ENCODE assay signal across 11 cellular contexts in genomic region chr2:39244241-39244862, GRCh38. TPM values are rescaled to one million over a fixed set of nuclear protein-coding genes. Genes with fewer than 3 reads are reported as not detected.
A peak's percentile ranks its signal among the peaks of the same experiment; 100 is the strongest.
DNase-seq lines count a peak whose midpoint lies in the region; ATAC-seq and TF ChIP-seq lines count a peak whose summit lies in the region.
"Not testable (repeated sequence)": the region's sequence is repeated elsewhere in the genome, so short reads cannot be mapped to it uniquely, and the experiment has no call there.
"Had no signal": no experiment of that assay in that cellular context is flagged by ENCODE, and none has a peak within 500 bp of the region (broad histone marks: within the 10 kb centered on the region; RNA-seq: fewer than 3 reads in every experiment).

No MANE protein-coding gene starts in this region.

- H3K27me3 Mint-ChIP-seq in CD4-positive, CD25-positive, alpha-beta regulatory T cell; HFFc6 (ENCODE audit: insufficient read depth); activated CD4-positive, alpha-beta memory T cell treated with anti-CD3 and anti-CD28 coated beads, Interleukin-2, amount 10 ng/mL, durations not matched to agents 7 days and 5 days; activated naive CD4-positive, alpha-beta T cell treated with anti-CD3 and anti-CD28 coated beads, Interleukin-2, amount 50 U/mL, for 24 hours; memory B cell; stimulated activated naive CD8-positive, alpha-beta T cell treated with anti-CD3 and anti-CD28 coated beads, Interleukin-15, amount 100 ng/mL, for 72 hours: not testable (repeated sequence)

- H3K4me1 ChIP-seq in CD4-positive, CD25-positive, alpha-beta regulatory T cell (ENCODE audit: control insufficient read depth, insufficient read depth, low read length, poor library complexity, severe bottlenecking) = peaks cover 19% of the 10 kb centered on the region
- H3K4me1 ChIP-seq in SK-N-SH (ENCODE audit: control insufficient read depth in 1 of 2, insufficient read depth in 2 of 2, low read depth in 1 of 2, low read length in 1 of 2) = not testable (repeated sequence)

- H3K9me2 ChIP-seq in SK-N-SH = not testable (repeated sequence)

- not testable (repeated sequence) for H3K36me3 Mint-ChIP-seq in CD4-positive, CD25-positive, alpha-beta regulatory T cell; activated CD4-positive, alpha-beta memory T cell treated with anti-CD3 and anti-CD28 coated beads, Interleukin-2, amount 10 ng/mL, durations not matched to agents 7 days and 5 days (ENCODE audit: low read depth); activated naive CD4-positive, alpha-beta T cell treated with anti-CD3 and anti-CD28 coated beads, Interleukin-2, amount 50 U/mL, for 24 hours; memory B cell
- peaks cover 11% of the 10 kb centered on the region; the same call in 1 of the 2 replicates for H3K36me3 Mint-ChIP-seq in HFFc6 (ENCODE audit: low read depth)

- peaks cover 11 to 39% (median 25%) of the 10 kb centered on the region in 4 donors for H3K4me1 Mint-ChIP-seq in CD4-positive, CD25-positive, alpha-beta regulatory T cell
- not testable (repeated sequence) for H3K4me1 Mint-ChIP-seq in HFFc6 (ENCODE audit: low read depth)
- peaks cover 23% of the 10 kb centered on the region for H3K4me1 Mint-ChIP-seq in activated CD4-positive, alpha-beta memory T cell treated with anti-CD3 and anti-CD28 coated beads, Interleukin-2, amount 10 ng/mL, durations not matched to agents 7 days and 5 days
- H3K4me1 Mint-ChIP-seq in activated naive CD4-positive, alpha-beta T cell treated with anti-CD3 and anti-CD28 coated beads, Interleukin-2, amount 50 U/mL, for 24 hours = peaks cover 19% of the 10 kb centered on the region
- H3K4me1 Mint-ChIP-seq in memory B cell = peaks cover 15% of the 10 kb centered on the region
- peaks cover 20% of the 10 kb centered on the region for H3K4me1 Mint-ChIP-seq in stimulated activated naive CD8-positive, alpha-beta T cell treated with anti-CD3 and anti-CD28 coated beads, Interleukin-15, amount 100 ng/mL, for 72 hours

- H3K27ac ChIP-seq in CD4-positive, CD25-positive, alpha-beta regulatory T cell (ENCODE audit: insufficient read depth, low read length, poor library complexity, severe bottlenecking) = peak overlapping the region; percentile 55
- H3K27ac ChIP-seq in SK-N-SH (ENCODE audit: low read depth in 2 of 2, low read length in 1 of 2) = peak overlapping the region in 1 of 2 experiments; percentile 56; a peak in 2 of 4 replicates
- not testable (repeated sequence) for H3K27ac ChIP-seq in coronary artery

- CTCF ChIA-PET in SK-N-SH (lab: Yijun Ruan, JAX) = interaction anchor here (0.6 to 3.9 kb wide), 6 partner anchors 9 to 297 kb away, joined by 3 to 18 read pairs (median 4); no protein-coding TSS in a partner anchor
- CTCF ChIA-PET in activated CD4-positive, alpha-beta memory T cell treated with anti-CD3 and anti-CD28 coated beads, Interleukin-2, amount 10 ng/mL, durations not matched to agents 7 days and 5 days (lab: Charles Lee) = interaction anchor here (0.9 to 2.6 kb wide), 7 partner anchors 9 to 297 kb away, joined by 3 to 16 read pairs (median 4); no protein-coding TSS in a partner anchor

- H2AFZ ChIP-seq in SK-N-SH (ENCODE audit: low read depth) = peak overlapping the region; percentile 95

- not testable (repeated sequence) for H3K27me3 ChIP-seq in CD4-positive, CD25-positive, alpha-beta regulatory T cell (ENCODE audit: control insufficient read depth, insufficient read depth, low read length); SK-N-SH (ENCODE audit: insufficient read depth)

- TF ChIP-seq RAD21 in SK-N-SH (IDR thresholded peaks at IDR 0.05; ENCODE audit: low read length) = not testable (repeated sequence)

- POLR2A ChIA-PET in SK-N-SH (lab: Yijun Ruan, JAX) = interaction anchor here (0.7 to 1.7 kb wide), 3 partner anchors 27 to 124 kb away, joined by 3 to 6 read pairs (median 5); partner anchors contain the start of gene SOS1
- POLR2A ChIA-PET in activated CD4-positive, alpha-beta memory T cell treated with anti-CD3 and anti-CD28 coated beads, Interleukin-2, amount 10 ng/mL, durations not matched to agents 7 days and 5 days (lab: Charles Lee) = interaction anchor here (1.2 to 2.4 kb wide), 3 partner anchors 12 to 124 kb away, joined by 3 to 12 read pairs (median 8); partner anchors contain the start of gene SOS1

- H3K27ac Mint-ChIP-seq in CD4-positive, CD25-positive, alpha-beta regulatory T cell = peak overlapping the region in 2 of 3 donors; percentile 86
- not testable (repeated sequence) for H3K27ac Mint-ChIP-seq in HFFc6; activated CD4-positive, alpha-beta memory T cell treated with anti-CD3 and anti-CD28 coated beads, Interleukin-2, amount 10 ng/mL, durations not matched to agents 7 days and 5 days
- peak overlapping the region; percentile 17 for H3K27ac Mint-ChIP-seq in activated naive CD4-positive, alpha-beta T cell treated with anti-CD3 and anti-CD28 coated beads, Interleukin-2, amount 50 U/mL, for 24 hours
- peak overlapping the region; percentile 62 for H3K27ac Mint-ChIP-seq in memory B cell
- peak overlapping the region in 1 of 2 donors; percentile 93 for H3K27ac Mint-ChIP-seq in stimulated activated naive CD8-positive, alpha-beta T cell treated with anti-CD3 and anti-CD28 coated beads, Interleukin-15, amount 100 ng/mL, for 72 hours

- not testable (repeated sequence) for ATAC-seq in CD4-positive, CD25-positive, alpha-beta regulatory T cell (ENCODE audit: low read depth in 2 of 2); memory B cell (ENCODE audit: low read depth); stimulated activated naive CD8-positive, alpha-beta T cell treated with anti-CD3 and anti-CD28 coated beads, Interleukin-15, amount 100 ng/mL, for 72 hours

- H3K4me3 ChIP-seq in CD4-positive, CD25-positive, alpha-beta regulatory T cell (ENCODE audit: low read depth, low read length) = not testable (repeated sequence)
- H3K4me3 ChIP-seq in SK-N-SH (ENCODE audit: low read depth in 2 of 2, low read length in 1 of 2) (peak overlapping the region; percentile 79 to 85), coronary artery (peak overlapping the region; percentile 66)

- not testable (repeated sequence) for H3K9me3 Mint-ChIP-seq in CD4-positive, CD25-positive, alpha-beta regulatory T cell; HFFc6; activated CD4-positive, alpha-beta memory T cell treated with anti-CD3 and anti-CD28 coated beads, Interleukin-2, amount 10 ng/mL, durations not matched to agents 7 days and 5 days; activated naive CD4-positive, alpha-beta T cell treated with anti-CD3 and anti-CD28 coated beads, Interleukin-2, amount 50 U/mL, for 24 hours; memory B cell; stimulated activated naive CD8-positive, alpha-beta T cell treated with anti-CD3 and anti-CD28 coated beads, Interleukin-15, amount 100 ng/mL, for 72 hours

- H4K20me1 ChIP-seq in SK-N-SH (ENCODE audit: insufficient read depth) = not testable (repeated sequence)

- 31% methylated on average over 20 of the region's 39 CpGs for WGBS in SK-N-SH (ENCODE audit: low lambda C conversion rate)

- H3K9ac ChIP-seq in SK-N-SH = peak overlapping the region; percentile 67

- not testable (repeated sequence) for TF ChIP-seq EP300 in SK-N-SH (IDR thresholded peaks at IDR 0.05; ENCODE audit: borderline replicate concordance in 1 of 2, low read depth in 1 of 2, low read length in 1 of 2)

- not testable (repeated sequence) for DNase-seq in CD4-positive, CD25-positive, alpha-beta regulatory T cell; HFFc6; SK-N-SH; activated CD4-positive, alpha-beta memory T cell treated with anti-CD3 and anti-CD28 coated beads, Interleukin-2, amount 10 ng/mL, durations not matched to agents 7 days and 5 days; coronary artery (ENCODE audit: low spot score); memory B cell (ENCODE audit: low spot score in 2 of 2); stimulated activated naive CD8-positive, alpha-beta T cell treated with anti-CD3 and anti-CD28 coated beads, Interleukin-15, amount 100 ng/mL, for 72 hours

- not testable (repeated sequence) for H3K9me3 ChIP-seq in CD4-positive, CD25-positive, alpha-beta regulatory T cell (ENCODE audit: control insufficient read depth in 2 of 2, low read length in 2 of 2); SK-N-SH

- H3K4me3 Mint-ChIP-seq in CD4-positive, CD25-positive, alpha-beta regulatory T cell = peak overlapping the region; percentile 78 to 91 (median 90)
- H3K4me3 Mint-ChIP-seq in HFFc6 (peak overlapping the region; percentile 48), memory B cell (peak overlapping the region; percentile 86)
- H3K4me3 Mint-ChIP-seq in activated CD4-positive, alpha-beta memory T cell treated with anti-CD3 and anti-CD28 coated beads, Interleukin-2, amount 10 ng/mL, durations not matched to agents 7 days and 5 days = peak overlapping the region; percentile 67
- peak overlapping the region; percentile 90 for H3K4me3 Mint-ChIP-seq in activated naive CD4-positive, alpha-beta T cell treated with anti-CD3 and anti-CD28 coated beads, Interleukin-2, amount 50 U/mL, for 24 hours
- peak overlapping the region; percentile 78 to 79 for H3K4me3 Mint-ChIP-seq in stimulated activated naive CD8-positive, alpha-beta T cell treated with anti-CD3 and anti-CD28 coated beads, Interleukin-15, amount 100 ng/mL, for 72 hours

- TF ChIP-seq CTCF in HFFc6 (IDR thresholded peaks at IDR 0.05); SK-N-SH (IDR thresholded peaks at IDR 0.05); coronary artery (IDR thresholded peaks at IDR 0.05): not testable (repeated sequence)

- H3F3A ChIP-seq in SK-N-SH (replicated peaks; ENCODE audit: insufficient read depth) = not testable (repeated sequence)

- peak overlapping the region; percentile 89 for H3K4me2 ChIP-seq in SK-N-SH

- H3K36me3 ChIP-seq in CD4-positive, CD25-positive, alpha-beta regulatory T cell (ENCODE audit: control insufficient read depth, insufficient read depth, low read length) = not testable (repeated sequence)
- peaks cover 9 to 12% of the 10 kb centered on the region in 2 experiments for H3K36me3 ChIP-seq in SK-N-SH (replicated peaks in 1 of 2; ENCODE audit: control insufficient read depth in 1 of 2, insufficient read depth in 2 of 2, low read length in 1 of 2)

- H3K79me2 ChIP-seq in SK-N-SH (ENCODE audit: insufficient read depth) = not testable (repeated sequence)

RNA-seq across cellular contexts. Expression of gene CDKL4, which starts 0.6 kb away (rescaled TPM):
- 0.74 TPM for total RNA-seq in CD4-positive, CD25-positive, alpha-beta regulatory T cell
- polyA plus RNA-seq in CD4-positive, CD25-positive, alpha-beta regulatory T cell = 1 to 10 TPM in 1 of 4 donors, under 1 TPM in 3; 0.25 to 1.6 (median 0.42) TPM
- total RNA-seq in HFFc6 (2021; fragmentation: NEBNext Ultra II Directional; extraction: Animal tissue kit (Norgen Biotek cat#: 25700)) = under 1 TPM in 5 of 6 experiments, not detected in 1; 0.14 to 0.54 (median 0.34) TPM
- polyA plus RNA-seq in SK-N-SH (2012; rRNA removed) = 0.60 and 0.81 TPM in 2 replicates
- 1.0 and 1.5 TPM in 2 replicates for polyA plus RNA-seq in SK-N-SH (2012; cell fraction: cytosol; rRNA removed)
- polyA plus RNA-seq in SK-N-SH (2012; cell fraction: nucleus; rRNA removed) = 0.94 and 1.5 TPM in 2 replicates
- total RNA-seq in activated CD4-positive, alpha-beta memory T cell treated with anti-CD3 and anti-CD28 coated beads, Interleukin-2, amount 10 ng/mL, durations not matched to agents 7 days and 5 days = under 1 TPM in 1 of 2 experiments, not detected in 1; 0.25 TPM
- total RNA-seq: A172, foreskin keratinocyte had no signal
- polyA plus RNA-seq: esophagus had no signal
